In genomic region chr6:43428112-43428570, GRCh38 we compare ENCODE assay signal across 7 cellular contexts.
DNase-seq lines count a peak whose midpoint lies in the region; ATAC-seq and FAIRE-seq lines count a peak whose summit lies in the region.

No MANE protein-coding gene starts in this region.

- no peaks in the 10 kb centered on the region for H3K9me3 Mint-ChIP-seq in effector memory CD8-positive, alpha-beta T cell

- H3K4me3 ChIP-seq in neuron (ENCODE audit: low read length) = peak overlapping the region; percentile 82

- H3K27ac Mint-ChIP-seq in effector memory CD8-positive, alpha-beta T cell = peak overlapping the region; percentile 95

- H2AFZ ChIP-seq in neuron (ENCODE audit: low read depth, low read length) = peak overlapping the region; percentile 63

- no peaks in the 10 kb centered on the region for H3K27me3 Mint-ChIP-seq in effector memory CD8-positive, alpha-beta T cell

- ATAC-seq in effector memory CD8-positive, alpha-beta T cell (replicated peaks) = no peak

- peak; percentile 8 for FAIRE-seq in GM19239 (lab: Jason Lieb, UNC)

- H3K36me3 Mint-ChIP-seq in effector memory CD8-positive, alpha-beta T cell (ENCODE audit: insufficient read depth) = peaks cover 14% of the 10 kb centered on the region

- H3K4me3 Mint-ChIP-seq in effector memory CD8-positive, alpha-beta T cell = peak overlapping the region; percentile 95

- no peaks in the 10 kb centered on the region for H3K9me3 ChIP-seq in neuron (ENCODE audit: low read length)

- H3K36me3 ChIP-seq in neuron (ENCODE audit: insufficient read depth, low read length) = peaks cover 10% of the 10 kb centered on the region

- no peaks in the 10 kb centered on the region for H3K27me3 ChIP-seq in neuron (ENCODE audit: insufficient read depth, low read length)

- peaks cover 15% of the 10 kb centered on the region for H3K4me1 ChIP-seq in neuron (ENCODE audit: insufficient read depth, low read length)

- peaks cover 21 to 24% of the 10 kb centered on the region in 2 donors for H3K4me1 Mint-ChIP-seq in effector memory CD8-positive, alpha-beta T cell (ENCODE audit: low read depth in 2 of 2)

- DNase-seq in GM19239 (ENCODE audit: insufficient read length, low spot score) (no peak), NCI-H146 (lab: John Stamatoyannopoulos, UW) (peak; percentile 81), amniotic stem cell (lab: John Stamatoyannopoulos, UW) (no peak), KG1 (lab: John Stamatoyannopoulos, UW) (no peak), HK-2 (ENCODE audit: unreplicated experiment) (no peak)
- DNase-seq in effector memory CD8-positive, alpha-beta T cell = no peak
